In genomic region chr6:151440930-151441329, GRCh38 we compare ENCODE assay signal across 8 cellular contexts. TPM values are rescaled to one million over a fixed set of nuclear protein-coding genes. Genes with fewer than 3 reads are reported as not detected.
A peak's percentile ranks its signal among the peaks of the same experiment; 100 is the strongest.
DNase-seq lines count a peak whose midpoint lies in the region; ATAC-seq, FAIRE-seq and TF ChIP-seq lines count a peak whose summit lies in the region.

No MANE protein-coding gene starts in this region.

- TF ChIP-seq CTCF in GM13977 (IDR thresholded peaks at IDR 0.05; ENCODE audit: extremely low read depth, insufficient read depth, missing control alignments): peak; percentile 50
- TF ChIP-seq CTCF in bronchial epithelial cell (IDR thresholded peaks at IDR 0.05; ENCODE audit: insufficient read depth, low read length, severe bottlenecking): no peak

- H3K36me3 ChIP-seq in bronchial epithelial cell (ENCODE audit: control insufficient read depth, insufficient read depth, low read length): peaks cover 3% of the 10 kb centered on the region

- peak; percentile 30 for DNase-seq in GM13977 (ENCODE audit: low spot score)
- peak; percentile 8 for DNase-seq in bronchial epithelial cell (ENCODE audit: low read depth)
- DNase-seq in renal cortical epithelial cell (ENCODE audit: low read depth): peak; percentile 62
- no peak for DNase-seq in NOMO-1 treated with dmso at 0.1 percent for 144 hours (lab: John Stamatoyannopoulos, UW; ENCODE audit: unreplicated experiment)
- DNase-seq in GF-D8 (lab: John Stamatoyannopoulos, UW): no peak
- no peak for DNase-seq in NCI-H2196 treated with DMSO at 0.1 percent for 48 hours (lab: John Stamatoyannopoulos, UW; ENCODE audit: unreplicated experiment)

- FAIRE-seq in bronchial epithelial cell (lab: Jason Lieb, UNC): no peak

- H3K27me3 ChIP-seq in bronchial epithelial cell (ENCODE audit: control insufficient read depth, insufficient read depth, low read length): no peaks in the 10 kb centered on the region

- in situ Hi-C loops in GM13977 (cut with MboI; ENCODE audit: low pct_unique_long_range_greater_than_20kb, low sequenced_read_pairs, unreplicated experiment): no loop called here

- no peak overlapping the region for H3K4me3 ChIP-seq in bronchial epithelial cell (ENCODE audit: low read depth, low read length)

- ATAC-seq in HG02973 (IDR thresholded peaks at IDR 0.05; ENCODE audit: unreplicated experiment) (peak; percentile 33), HG03139 (IDR thresholded peaks at IDR 0.05; ENCODE audit: unreplicated experiment) (no peak)

RNA-seq across cellular contexts. Expression of gene RMND1, which starts 11.0 kb away (rescaled TPM):
- total RNA-seq in bronchial epithelial cell (25.0 and 51.6 TPM in 2 replicates), renal cortical epithelial cell (30.4 and 35.9 TPM in 2 replicates)

RNA-seq across cellular contexts. Expression of gene ZBTB2, which starts 49.6 kb away (rescaled TPM):
- total RNA-seq in bronchial epithelial cell (5.4 and 9.2 TPM in 2 replicates), renal cortical epithelial cell (8.0 and 9.7 TPM in 2 replicates)

RNA-seq across cellular contexts. Expression of gene CCDC170, which starts 52.9 kb away (rescaled TPM):
- total RNA-seq in bronchial epithelial cell (not detected in 2 replicates), renal cortical epithelial cell (0.17 and 0.25 TPM in 2 replicates)

Comparison
In these comparisons a context has a peak if more than half of its experiments do, and no peak if none do; other contexts are left out.
1. DNase-seq: peak in GM13977 (single experiment), bronchial epithelial cell (single experiment) and renal cortical epithelial cell (single experiment); none in NOMO-1 treated with dmso at 0.1 percent for 144 hours (single experiment), GF-D8 (single experiment) and NCI-H2196 treated with DMSO at 0.1 percent for 48 hours (single experiment).